Comparison of ENCODE assay signal across 18 cellular contexts in the genomic region with DNA sequence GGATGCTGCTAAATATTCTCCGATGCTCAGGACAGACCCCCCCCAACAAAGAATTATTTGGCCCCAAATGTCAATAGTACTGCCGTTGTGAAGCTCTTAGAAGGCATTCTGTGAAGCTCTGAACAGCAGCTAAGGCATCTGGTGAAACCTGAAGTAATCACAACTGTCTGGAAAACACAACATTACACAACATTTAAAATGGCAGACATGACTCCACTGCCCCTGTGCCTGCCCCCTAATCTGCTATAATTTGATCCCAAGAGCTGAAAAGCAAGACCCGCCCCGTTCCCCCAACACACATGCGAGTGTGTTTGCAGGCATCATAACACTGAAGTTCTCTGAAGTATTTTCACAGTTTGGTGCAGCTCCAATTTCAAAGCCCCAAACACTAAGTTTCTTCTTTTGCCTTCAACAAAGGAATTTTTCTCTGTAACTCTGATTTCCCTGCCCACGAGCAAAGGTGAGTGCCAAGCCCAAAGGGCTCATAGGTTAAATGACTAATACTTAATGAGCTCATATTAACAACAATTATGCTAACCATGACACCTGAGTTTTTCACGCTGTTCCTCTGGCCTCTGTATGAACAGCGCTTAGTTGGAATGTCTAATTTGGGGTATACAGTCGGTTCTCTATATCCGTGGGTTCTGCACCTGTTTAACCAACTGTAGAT.
DNase-seq lines count a peak whose midpoint lies in the region; ATAC-seq and TF ChIP-seq lines count a peak whose summit lies in the region.
"Had no signal": no experiment of that assay in that cellular context is flagged by ENCODE, and none has a peak within 500 bp of the region (broad histone marks: within the 10 kb centered on the region; RNA-seq: fewer than 3 reads in every experiment).

No MANE protein-coding gene starts in this region.

- CTCF ChIA-PET in Caco-2 (lab: Charles Lee) = no interaction called here

- no peak for ATAC-seq in GM18517 (IDR thresholded peaks at IDR 0.05; ENCODE audit: unreplicated experiment)
- ATAC-seq: right cardiac atrium had no signal

- peak overlapping the region; percentile 90 for H3K27ac ChIP-seq in hepatocyte
- peak overlapping the region in 1 of 2 donors; percentile 9 for H3K27ac ChIP-seq in coronary artery
- no peak overlapping the region for H3K27ac ChIP-seq in caudate nucleus (ENCODE audit: low read depth, low read length)
- H3K27ac ChIP-seq: uterus had no signal

- H3K9me3 ChIP-seq in Caco-2 (no peaks in the 10 kb centered on the region), hepatocyte (ENCODE audit: low read depth) (no peaks in the 10 kb centered on the region)
- H3K9me3 ChIP-seq: uterus had no signal

- H3K4me3 ChIP-seq in Caco-2 (ENCODE audit: low read depth, low read length) (no peak overlapping the region), hepatocyte (no peak overlapping the region), coronary artery (no peak overlapping the region)
- H3K4me3 ChIP-seq: uterus had no signal

- H3K4me2 ChIP-seq in hepatocyte = no peak overlapping the region

- POLR2A ChIA-PET in Caco-2 (lab: Charles Lee) = no interaction called here

- no peaks in the 10 kb centered on the region for H3K27me3 ChIP-seq in Caco-2 (replicated peaks; ENCODE audit: control insufficient read depth, insufficient read depth, low read length)
- no peaks in the 10 kb centered on the region for H3K27me3 ChIP-seq in hepatocyte
- H3K27me3 ChIP-seq: uterus had no signal

- H3K9me2 ChIP-seq in hepatocyte (replicated peaks; ENCODE audit: insufficient read depth) = no peaks in the 10 kb centered on the region

- peaks cover 6% of the 10 kb centered on the region for H3K36me3 Mint-ChIP-seq in Caco-2 (ENCODE audit: insufficient read depth, unreplicated experiment)

- H3K9me3 Mint-ChIP-seq in Caco-2 (ENCODE audit: unreplicated experiment) = no peaks in the 10 kb centered on the region
- H3K9me3 Mint-ChIP-seq: activated CD4-positive, alpha-beta memory T cell treated with anti-CD3 and anti-CD28 coated beads for 36 hours had no signal

- DNase-seq in Caco-2 = no peak
- peak; percentile 71 for DNase-seq in SW480 (ENCODE audit: low spot score)
- no peak for DNase-seq in hepatocyte (ENCODE audit: low spot score)
- peak; percentile 49 for DNase-seq in renal cortical epithelial cell (ENCODE audit: low read depth)
- no peak for DNase-seq in coronary artery (ENCODE audit: low spot score)
- no peak for DNase-seq in foreskin melanocyte
- no peak for DNase-seq in caudate nucleus (lab: John Stamatoyannopoulos, UW)
- DNase-seq: activated CD4-positive, alpha-beta memory T cell treated with anti-CD3 and anti-CD28 coated beads for 36 hours; effector CD4-positive, alpha-beta T cell; HCEC 1CT; KG1; kidney glomerular epithelial cell; NCI-H1048; NCI-H2081 treated with DMSO at 0.1 percent for 48 hours; NCI-H510A; right cardiac atrium; uterus had no signal

- no peaks in the 10 kb centered on the region for H4K20me1 ChIP-seq in hepatocyte (ENCODE audit: insufficient read depth, poor library complexity, severe bottlenecking)

- H3K79me2 ChIP-seq in hepatocyte = no peaks in the 10 kb centered on the region

- intact Hi-C loops in Caco-2 (cut with micrococcal nuclease; ENCODE audit: unreplicated experiment) = no loop called here

- peaks cover 57% of the 10 kb centered on the region for H3K4me1 ChIP-seq in Caco-2
- H3K4me1 ChIP-seq in hepatocyte (ENCODE audit: insufficient read depth) = peaks cover 68% of the 10 kb centered on the region

- no peak overlapping the region for H2AFZ ChIP-seq in hepatocyte

- H3K27me3 Mint-ChIP-seq in Caco-2 (ENCODE audit: insufficient read depth, unreplicated experiment) = no peaks in the 10 kb centered on the region
- H3K27me3 Mint-ChIP-seq: activated CD4-positive, alpha-beta memory T cell treated with anti-CD3 and anti-CD28 coated beads for 36 hours had no signal

- peaks cover 45% of the 10 kb centered on the region for H3K4me1 Mint-ChIP-seq in Caco-2 (ENCODE audit: low read depth, unreplicated experiment)

- 78% methylated on average over 10 of the region's 10 CpGs for WGBS in hepatocyte (ENCODE audit: low lambda C conversion rate, missing lambda C conversion rate)

- peak overlapping the region; percentile 75 for H3K27ac Mint-ChIP-seq in Caco-2 (ENCODE audit: unreplicated experiment)

- TF ChIP-seq CTCF in Caco-2 (IDR thresholded peaks at IDR 0.05; ENCODE audit: insufficient read depth in 1 of 2, low read depth in 1 of 2, low read length in 1 of 2, severe bottlenecking in 1 of 2, unreplicated experiment in 1 of 2) (no peak), hepatocyte (IDR thresholded peaks at IDR 0.05; ENCODE audit: poor library complexity) (no peak), coronary artery (IDR thresholded peaks at IDR 0.05) (no peak)

- no peak overlapping the region for H3K4me3 Mint-ChIP-seq in Caco-2 (ENCODE audit: unreplicated experiment)
- H3K4me3 Mint-ChIP-seq: activated CD4-positive, alpha-beta memory T cell treated with anti-CD3 and anti-CD28 coated beads for 36 hours had no signal

- no TSS peak for BruUV-seq in Caco-2 (replicated peaks; lab: Mats Ljungman, UMichigan)

- H3K36me3 ChIP-seq in Caco-2 (ENCODE audit: control insufficient read depth, insufficient read depth, low read length) (no peaks in the 10 kb centered on the region), hepatocyte (replicated peaks; ENCODE audit: insufficient read depth, low read depth) (no peaks in the 10 kb centered on the region)
- H3K36me3 ChIP-seq: uterus had no signal

Comparison
In these comparisons a context has a peak if more than half of its experiments do, and no peak if none do; other contexts are left out.
1. DNase-seq: peak in SW480 (single experiment) and renal cortical epithelial cell (single experiment); none in Caco-2 (0 of 2), hepatocyte (single experiment), coronary artery (single experiment), foreskin melanocyte (single experiment) and caudate nucleus (0 of 61).